ENCODE assay signal across 3 cellular contexts in genomic region chr17:61915162-61915561, GRCh38. TPM values are rescaled to one million over a fixed set of nuclear protein-coding genes. Genes with fewer than 3 reads are reported as not detected.
DNase-seq lines count a peak whose midpoint lies in the region; ATAC-seq, FAIRE-seq and TF ChIP-seq lines count a peak whose summit lies in the region.
"Not testable (repeated sequence)": the region's sequence is repeated elsewhere in the genome, so short reads cannot be mapped to it uniquely, and the experiment has no call there.

No MANE protein-coding gene starts in this region.

- TF ChIP-seq POLR2A in A549 (IDR thresholded peaks at IDR 0.05; ENCODE audit: low read length), result not testable (repeated sequence)

- not testable (repeated sequence) for H3K27me3 ChIP-seq in Karpas-422 (ENCODE audit: low read length)

- ATAC-seq in A549, result not testable (repeated sequence)

- TF ChIP-seq CTCF in A549 (IDR thresholded peaks at IDR 0.05); HEK293 (tag by site-specific recombination; IDR thresholded peaks at IDR 0.05): not testable (repeated sequence)

- H3K9me2 ChIP-seq in Karpas-422 (replicated peaks; ENCODE audit: insufficient read depth, low read length), result not testable (repeated sequence)

- H4K20me1 ChIP-seq in Karpas-422 (ENCODE audit: insufficient read depth, low read depth, low read length), result not testable (repeated sequence)

- not testable (repeated sequence) for H2AFZ ChIP-seq in Karpas-422 (ENCODE audit: low read length)

- H3K4me1 ChIP-seq in A549; HEK293 (ENCODE audit: control insufficient read depth, insufficient read depth, low read length); Karpas-422 (ENCODE audit: low read length): not testable (repeated sequence)

- not testable (repeated sequence) for H3K27ac ChIP-seq in A549; HEK293 (ENCODE audit: extremely low read depth, low read depth, low read length); Karpas-422 (ENCODE audit: low read length)

- POLR2A ChIA-PET in A549 (lab: Yijun Ruan, JAX) (interaction anchor here (0.6 kb wide), 1 partner anchor 196 kb away, joined by 5 read pairs; no protein-coding TSS in a partner anchor), HEK293 (lab: Yijun Ruan, JAX) (interaction anchor here (0.7 to 0.9 kb wide), 2 partner anchors 45 to 52 kb away, joined by 3 to 4 read pairs; partner anchors contain the start of gene BRIP1)

- H3K9me3 ChIP-seq in A549; HEK293 (ENCODE audit: control insufficient read depth, insufficient read depth, low read depth, low read length); Karpas-422 (ENCODE audit: low read length): not testable (repeated sequence)

- H3K9ac ChIP-seq in Karpas-422 (ENCODE audit: low read length), result not testable (repeated sequence)

- 96% methylated on average over 15 of the region's 15 CpGs for WGBS in A549 (ENCODE audit: missing lambda C conversion rate)

- not testable (repeated sequence) for TF ChIP-seq RAD21 in A549 (conservative IDR thresholded peaks at IDR 0.05 in 1 of 2, IDR thresholded peaks at IDR 0.05 in 1 of 2)

- peaks cover 55 to 74% of the 10 kb centered on the region in 2 experiments for H3K36me3 ChIP-seq in HEK293 (ENCODE audit: control insufficient read depth in 2 of 2, insufficient read depth in 1 of 2, low read length in 2 of 2)
- H3K36me3 ChIP-seq in Karpas-422 (ENCODE audit: insufficient read depth, low read length), result peaks cover 22% of the 10 kb centered on the region

- FAIRE-seq in A549 (lab: Jason Lieb, UNC), result not testable (repeated sequence)

- TF ChIP-seq EP300 in A549 (IDR thresholded peaks at IDR 0.05), result not testable (repeated sequence)

- peaks cover 38% of the 10 kb centered on the region for H3K79me2 ChIP-seq in Karpas-422 (ENCODE audit: low read length)

- CTCF ChIA-PET in A549 (lab: Yijun Ruan, JAX), result not testable (repeated sequence)
- CTCF ChIA-PET in HEK293 (lab: Yijun Ruan, JAX), result interaction anchor here (0.6 to 0.7 kb wide), 2 partner anchors 19 to 81 kb away, joined by 3 to 4 read pairs; no protein-coding TSS in a partner anchor

- DNase-seq in A549 (ENCODE audit: low read depth in 1 of 2, low spot score in 1 of 2); Karpas-422: not testable (repeated sequence)

- H3K4me2 ChIP-seq in A549; Karpas-422 (ENCODE audit: low read depth, low read length, poor library complexity, severe bottlenecking): not testable (repeated sequence)

- not testable (repeated sequence) for H3K4me3 ChIP-seq in A549; HEK293 (ENCODE audit: low read depth, low read length)
- H3K4me3 ChIP-seq in Karpas-422 (ENCODE audit: low read length), result peak overlapping the region; percentile 51; the same call in 1 of the 2 replicates

TF ChIP-seq in A549, 52 proteins besides CTCF, POLR2A, EP300 and RAD21:
- 0 out of 2 replicates have a peak, but pooled peaks have one; percentile 36 for TF ChIP-seq ZC3H11A (IDR thresholded peaks at IDR 0.05)

TF ChIP-seq in HEK293, 187 proteins besides CTCF, POLR2A, EP300 and RAD21 (continues in another document):
- peak; percentile 67; the same call in 1 of the 2 replicates for TF ChIP-seq ZNF518A (tag by site-specific recombination; conservative IDR thresholded peaks at IDR 0.05; ENCODE audit: low read depth)
- 0 out of 2 replicates have a peak, but pooled peaks have one; percentile 39 for TF ChIP-seq ZBTB8A (tag by site-specific recombination; IDR thresholded peaks at IDR 0.05)
- peak; percentile 22; the same call in 1 of the 2 replicates for TF ChIP-seq ZNF654 (tag by site-specific recombination; IDR thresholded peaks at IDR 0.05; ENCODE audit: low read depth)
- peak; percentile 53; the same call in 1 of the 2 replicates for TF ChIP-seq ZNF433 (tag by site-specific recombination; IDR thresholded peaks at IDR 0.05; ENCODE audit: low read depth)
- TF ChIP-seq ZNF426 (tag by site-specific recombination; IDR thresholded peaks at IDR 0.05), result peak; percentile 51
- TF ChIP-seq ZNF555 (tag by site-specific recombination; conservative IDR thresholded peaks at IDR 0.05), result peak; percentile 29
- peak; percentile 29; the same call in 1 of the 2 replicates for TF ChIP-seq ZNF266 (tag by site-specific recombination; IDR thresholded peaks at IDR 0.05; ENCODE audit: low read depth)
- TF ChIP-seq ZNF394 (tag by site-specific recombination; IDR thresholded peaks at IDR 0.05; ENCODE audit: borderline replicate concordance), result peak; percentile 69; the same call in 1 of the 2 replicates
- 0 out of 2 replicates have a peak, but pooled peaks have one; percentile 39 for TF ChIP-seq ZBTB11 (tag by site-specific recombination; conservative IDR thresholded peaks at IDR 0.05; ENCODE audit: low read depth)
- TF ChIP-seq ZNF140 (tag by site-specific recombination; IDR thresholded peaks at IDR 0.05), result peak; percentile 28; the same call in 1 of the 2 replicates

RNA-seq across cellular contexts. Expression of gene INTS2, which starts 12.6 kb away (rescaled TPM):
- polyA plus RNA-seq in A549 (2011; rRNA removed), result 33.9 and 35.0 TPM in 2 replicates
- 5.2 and 5.8 TPM in 2 replicates for polyA plus RNA-seq in A549 (2012; cell fraction: cytosol; rRNA removed)
- 8.5 and 13.6 TPM in 2 replicates for polyA plus RNA-seq in A549 (2012; cell fraction: nucleus; rRNA removed)
- polyA plus RNA-seq in A549 (2017; fragmentation: RNase III; extraction: RNeasy Plus Mini Kit Qiagen cat#74134 plus additional on column Dnase treatment), result 12.5 to 14.0 TPM (median 12.7 TPM) in 3 replicates
- 40.2 and 44.4 TPM in 2 replicates for polyA minus RNA-seq in A549 (2011; rRNA and poly(A)+ RNA removed)
- 18.7 and 34.7 TPM in 2 replicates for total RNA-seq in Karpas-422 (2014; rRNA removed; shearing (Covaris generic); ENCODE audit: low replicate concordance)

RNA-seq across cellular contexts. Expression of gene BRIP1, which starts 51.8 kb away (rescaled TPM):
- 8.8 and 11.5 TPM in 2 replicates for polyA plus RNA-seq in A549 (2011; rRNA removed)
- polyA plus RNA-seq in A549 (2012; cell fraction: cytosol; rRNA removed), result 2.0 and 2.3 TPM in 2 replicates
- 2.9 and 5.8 TPM in 2 replicates for polyA plus RNA-seq in A549 (2012; cell fraction: nucleus; rRNA removed)
- 8.0 to 8.2 TPM (median 8.0 TPM) in 3 replicates for polyA plus RNA-seq in A549 (2017; fragmentation: RNase III; extraction: RNeasy Plus Mini Kit Qiagen cat#74134 plus additional on column Dnase treatment)
- polyA minus RNA-seq in A549 (2011; rRNA and poly(A)+ RNA removed), result 9.7 and 11.9 TPM in 2 replicates
- 8.5 and 12.6 TPM in 2 replicates for total RNA-seq in Karpas-422 (2014; rRNA removed; shearing (Covaris generic); ENCODE audit: low replicate concordance)
